ENCODE assay signal across 18 cellular contexts in the genomic region with DNA sequence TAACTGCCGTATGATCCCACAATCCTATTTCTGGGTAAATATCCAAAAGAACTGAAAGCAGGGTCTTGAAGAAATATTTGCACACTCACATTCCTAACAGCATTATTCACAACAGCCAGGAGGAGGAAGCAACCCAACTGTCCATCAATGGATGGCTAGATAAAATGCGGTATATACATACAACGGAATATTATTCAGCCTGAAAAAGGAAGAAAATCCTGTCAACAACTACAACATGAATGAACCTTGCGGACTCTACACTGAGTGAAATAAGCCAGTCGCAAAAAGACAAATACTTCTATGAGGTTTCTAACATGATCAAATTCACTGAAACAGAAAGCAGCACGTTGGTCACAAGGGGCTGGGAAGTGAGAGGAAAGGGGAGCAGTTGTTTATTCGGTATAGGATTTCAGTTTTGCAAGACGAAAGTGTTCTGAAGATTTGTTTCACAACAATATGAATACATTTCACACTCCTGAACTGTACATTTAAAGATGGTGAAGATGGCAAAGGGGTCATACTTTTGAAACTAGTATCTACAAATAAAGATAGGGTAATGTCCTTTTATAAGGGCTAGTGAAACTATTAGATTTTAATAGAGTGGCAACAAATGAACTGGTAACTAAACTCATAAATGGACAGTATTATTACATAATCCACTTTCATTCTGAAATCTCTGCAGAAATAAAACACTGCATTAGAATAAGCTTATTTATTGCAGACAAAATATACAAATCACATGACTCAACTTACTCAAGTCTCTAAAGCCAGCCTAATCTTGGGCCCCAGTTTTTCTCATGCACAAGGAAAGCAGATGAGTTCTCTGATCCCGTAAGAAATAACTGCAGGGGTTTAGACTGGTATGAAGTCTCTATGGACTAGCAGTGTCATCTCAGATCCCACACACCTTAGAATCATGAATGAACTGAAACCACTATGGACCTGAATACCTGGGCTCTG. TPM values are rescaled to one million over a fixed set of nuclear protein-coding genes. Genes with fewer than 3 reads are reported as not detected.
A peak's percentile ranks its signal among the peaks of the same experiment; 100 is the strongest.
DNase-seq lines count a peak whose midpoint lies in the region; FAIRE-seq and TF ChIP-seq lines count a peak whose summit lies in the region.
"Had no signal": no experiment of that assay in that cellular context is flagged by ENCODE, and none has a peak within 500 bp of the region (broad histone marks: within the 10 kb centered on the region; RNA-seq: fewer than 3 reads in every experiment).

No MANE protein-coding gene starts in this region.

- H3K27ac ChIP-seq in temporal lobe (ENCODE audit: low read depth, low read length) = peak overlapping the region; percentile 27
- H3K27ac ChIP-seq: lower lobe of right lung had no signal

- H3K27ac Mint-ChIP-seq in activated naive CD8-positive, alpha-beta T cell = peak overlapping the region; percentile 50
- H3K27ac Mint-ChIP-seq in activated naive CD8-positive, alpha-beta T cell treated with anti-CD3 and anti-CD28 coated beads for 36 hours = no peak overlapping the region
- H3K27ac Mint-ChIP-seq: activated naive CD4-positive, alpha-beta T cell treated with anti-CD3 and anti-CD28 coated beads, Interleukin-2, amount 10 ng/mL, durations not matched to agents 7 days and 5 days; nephron had no signal

- H3K27me3 Mint-ChIP-seq in activated naive CD8-positive, alpha-beta T cell = no peaks in the 10 kb centered on the region
- H3K27me3 Mint-ChIP-seq in activated naive CD8-positive, alpha-beta T cell treated with anti-CD3 and anti-CD28 coated beads for 36 hours = no peaks in the 10 kb centered on the region
- H3K27me3 Mint-ChIP-seq: activated naive CD4-positive, alpha-beta T cell treated with anti-CD3 and anti-CD28 coated beads, Interleukin-2, amount 10 ng/mL, durations not matched to agents 7 days and 5 days had no signal

- in situ Hi-C loops in astrocyte of the cerebellum (cut with HindIII; ENCODE audit: low sequenced_read_pairs) = no loop called here

- no peak overlapping the region for H3K4me3 Mint-ChIP-seq in activated naive CD8-positive, alpha-beta T cell
- H3K4me3 Mint-ChIP-seq in activated naive CD8-positive, alpha-beta T cell treated with anti-CD3 and anti-CD28 coated beads for 36 hours = no peak overlapping the region
- H3K4me3 Mint-ChIP-seq: activated naive CD4-positive, alpha-beta T cell treated with anti-CD3 and anti-CD28 coated beads, Interleukin-2, amount 10 ng/mL, durations not matched to agents 7 days and 5 days; nephron; WTC11 had no signal

- FAIRE-seq in GM12892 (lab: Jason Lieb, UNC) = no peak

- DNase-seq in activated naive CD8-positive, alpha-beta T cell treated with anti-CD3 and anti-CD28 coated beads for 36 hours = no peak
- DNase-seq in astrocyte of the cerebellum (ENCODE audit: low read depth) (no peak), iris pigment epithelial cell (ENCODE audit: low read depth) (peak; percentile 78), NCI-H2171 treated with DMSO at 0.1 percent for 48 hours (lab: John Stamatoyannopoulos, UW) (no peak), GM12892 (ENCODE audit: insufficient read length) (no peak)
- no peak for DNase-seq in stimulated activated CD4-positive, alpha-beta T cell treated with anti-CD3 and anti-CD28 coated beads, Interleukin-15, amount 100 ng/mL, for 24 hours
- DNase-seq: activated naive CD4-positive, alpha-beta T cell treated with anti-CD3 and anti-CD28 coated beads, Interleukin-2, amount 10 ng/mL, durations not matched to agents 7 days and 5 days; foreskin melanocyte; IMR-90; lower lobe of right lung; NCI-H1092; NCI-H2171; NCI-H774; SW 1271 had no signal

- TF ChIP-seq CTCF in astrocyte of the cerebellum (IDR thresholded peaks at IDR 0.05; ENCODE audit: low read depth, low read length, missing control alignments) = no peak

- peak overlapping the region; percentile 2 for H3K4me3 ChIP-seq in astrocyte of the cerebellum (ENCODE audit: low read depth, low read length)
- H3K4me3 ChIP-seq: lower lobe of right lung had no signal

- TF ChIP-seq POLR2A in GM12892 (IDR thresholded peaks at IDR 0.05; ENCODE audit: low read depth, low read length) = no peak

- peaks cover 13% of the 10 kb centered on the region for H3K36me3 Mint-ChIP-seq in activated naive CD8-positive, alpha-beta T cell
- H3K36me3 Mint-ChIP-seq in activated naive CD8-positive, alpha-beta T cell treated with anti-CD3 and anti-CD28 coated beads for 36 hours = peaks cover 27% of the 10 kb centered on the region

- H3K4me1 Mint-ChIP-seq in activated naive CD8-positive, alpha-beta T cell (ENCODE audit: low read depth) = peaks cover 63% of the 10 kb centered on the region
- peaks cover 45% of the 10 kb centered on the region for H3K4me1 Mint-ChIP-seq in activated naive CD8-positive, alpha-beta T cell treated with anti-CD3 and anti-CD28 coated beads for 36 hours

- no peaks in the 10 kb centered on the region for H3K9me3 Mint-ChIP-seq in activated naive CD8-positive, alpha-beta T cell (ENCODE audit: low read depth)
- no peaks in the 10 kb centered on the region for H3K9me3 Mint-ChIP-seq in activated naive CD8-positive, alpha-beta T cell treated with anti-CD3 and anti-CD28 coated beads for 36 hours
- H3K9me3 Mint-ChIP-seq: activated naive CD4-positive, alpha-beta T cell treated with anti-CD3 and anti-CD28 coated beads, Interleukin-2, amount 10 ng/mL, durations not matched to agents 7 days and 5 days; nephron; WTC11 had no signal

RNA-seq across cellular contexts. Expression of a gene that starts 6.0 kb away (rescaled TPM):
- total RNA-seq in activated naive CD8-positive, alpha-beta T cell treated with anti-CD3 and anti-CD28 coated beads for 36 hours = 10 to 100 TPM; 47.9 to 49.1 TPM
- total RNA-seq in temporal lobe = 60.5 TPM
- polyA plus RNA-seq in GM12892 (2012; ENCODE audit: missing spikeins) = 35.1 TPM
